In the genomic region with DNA sequence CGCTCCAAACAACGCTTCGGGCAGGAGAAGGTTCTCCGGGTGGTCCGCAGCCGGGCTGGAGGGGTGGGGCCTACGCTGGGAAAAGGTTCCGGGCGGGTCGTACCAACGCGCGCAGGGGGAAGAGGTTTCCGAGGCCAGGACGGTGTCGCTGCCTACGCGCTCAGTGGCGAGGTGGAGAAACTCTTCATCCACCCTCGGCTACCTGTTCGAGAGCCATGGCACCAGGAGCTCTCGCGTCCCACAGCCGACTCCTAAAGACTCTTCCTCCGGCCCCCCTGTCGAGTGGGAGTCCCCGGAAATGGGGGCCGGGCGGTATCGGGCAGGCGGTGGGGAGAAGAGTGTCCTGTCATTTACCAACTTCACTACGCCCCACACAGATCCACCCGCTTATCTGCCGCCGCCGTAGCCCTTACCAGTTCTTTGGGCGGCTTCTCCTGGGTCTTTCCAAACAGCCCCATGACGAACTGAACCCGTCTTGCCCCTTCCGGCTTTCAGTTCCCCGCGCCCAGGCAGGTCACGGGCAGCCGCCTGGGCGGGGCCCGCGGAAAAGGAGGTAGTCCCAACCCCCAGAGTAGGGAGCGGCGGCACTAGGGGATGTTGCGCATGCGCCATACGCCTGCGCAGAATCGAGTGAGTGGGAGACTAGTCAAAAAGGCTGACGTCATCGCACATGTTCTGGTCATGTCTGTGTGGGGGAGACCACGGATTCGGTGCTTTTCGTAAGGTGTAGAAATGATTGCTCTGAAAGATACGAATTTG, we compare ENCODE assay signal across 8 cellular contexts.
A peak's percentile ranks its signal among the peaks of the same experiment; 100 is the strongest.
DNase-seq lines count a peak whose midpoint lies in the region; ATAC-seq and TF ChIP-seq lines count a peak whose summit lies in the region.

A gene (minus strand): TSS at position 553 of the 759 bp plus-strand sequence. CDS start 95 bp downstream, at position 458.

- no peaks in the 10 kb centered on the region for H3K9me3 Mint-ChIP-seq in central memory CD8-positive, alpha-beta T cell

- peaks cover 24% of the 10 kb centered on the region for H3K4me1 Mint-ChIP-seq in central memory CD8-positive, alpha-beta T cell

- H3K4me3 Mint-ChIP-seq in central memory CD8-positive, alpha-beta T cell = peak within 1 kb of the TSS; percentile 95

- ATAC-seq in GM19025 (IDR thresholded peaks at IDR 0.05; ENCODE audit: low read depth, unreplicated experiment) (peak; percentile 90), HG03342 (IDR thresholded peaks at IDR 0.05; ENCODE audit: unreplicated experiment) (peak; percentile 86)
- peak; percentile 85 for ATAC-seq in central memory CD8-positive, alpha-beta T cell (replicated peaks; ENCODE audit: extremely low read depth, poor library complexity, severe bottlenecking)

- no peak for TF ChIP-seq CTCF in AG09309 (IDR thresholded peaks at IDR 0.05; ENCODE audit: control insufficient read depth, insufficient read depth, low read depth, low read length, missing control alignments)

- H3K27ac Mint-ChIP-seq in central memory CD8-positive, alpha-beta T cell (ENCODE audit: low read depth) = peak within 1 kb of the TSS; percentile 96

- peaks cover 13% of the 10 kb centered on the region for H3K36me3 Mint-ChIP-seq in central memory CD8-positive, alpha-beta T cell (ENCODE audit: insufficient read depth)

- H3K27me3 Mint-ChIP-seq in central memory CD8-positive, alpha-beta T cell = peaks cover 28% of the 10 kb centered on the region

- DNase-seq in AG09309 (ENCODE audit: low read depth) = peak; percentile 83
- DNase-seq in NCI-H446 (lab: John Stamatoyannopoulos, UW) = peak; percentile 95 to 98
- DNase-seq in activated CD4-positive, CD25-positive, alpha-beta regulatory T cell treated with anti-CD3 and anti-CD28 coated beads, Interleukin-2, amount 50 U/mL, for 16 hours (ENCODE audit: low read depth, low spot score) = peak; percentile 94
- peak; percentile 93 to 96 for DNase-seq in central memory CD8-positive, alpha-beta T cell (ENCODE audit: low spot score in 2 of 2)
- peak; percentile 95 for DNase-seq in iris pigment epithelial cell (ENCODE audit: low read depth)
- DNase-seq in stimulated activated CD4-positive, alpha-beta T cell treated with anti-CD3 and anti-CD28 coated beads, Interleukin-12 subunit alpha, Interleukin-12 subunit beta, amount 100 ng/mL, for 4 hours = peak; percentile 94

- H3K4me3 ChIP-seq in AG09309 (ENCODE audit: control insufficient read depth, low read depth, low read length) = peak within 1 kb of the TSS; percentile 89

Comparison
In these comparisons a context has a peak if more than half of its experiments do, and no peak if none do; other contexts are left out.
1. Peak in every context shown above with its lines: DNase-seq, ATAC-seq and H3K4me3 ChIP-seq.